In the genomic region with DNA sequence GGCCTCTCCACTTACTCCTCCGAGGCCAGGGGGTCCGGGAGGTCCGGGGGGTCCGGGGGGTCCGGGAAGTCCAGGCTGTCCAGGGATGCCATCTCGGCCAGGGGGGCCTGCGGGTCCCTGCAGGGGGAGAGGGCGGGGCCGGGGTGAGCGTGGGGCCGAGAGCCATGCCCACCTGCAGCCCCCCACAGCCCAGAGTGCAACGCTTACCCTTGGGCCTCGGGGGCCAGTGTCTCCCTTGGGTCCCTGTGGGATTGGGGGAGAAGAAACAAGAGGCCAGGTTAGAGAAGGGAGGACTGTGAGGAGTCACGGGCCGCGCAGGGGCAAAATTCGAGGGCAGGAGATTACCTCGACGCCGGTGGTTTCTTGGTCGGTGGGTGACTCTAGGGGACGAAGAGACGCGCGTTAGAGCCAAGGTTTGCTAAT, we compare ENCODE assay signal across 9 cellular contexts. TPM values are rescaled to one million over a fixed set of nuclear protein-coding genes. Genes with fewer than 3 reads are reported as not detected.
A peak's percentile ranks its signal among the peaks of the same experiment; 100 is the strongest.
DNase-seq lines count a peak whose midpoint lies in the region; ATAC-seq and TF ChIP-seq lines count a peak whose summit lies in the region.
"Had no signal": no experiment of that assay in that cellular context is flagged by ENCODE, and none has a peak within 500 bp of the region (broad histone marks: within the 10 kb centered on the region; RNA-seq: fewer than 3 reads in every experiment).

No MANE protein-coding gene starts in this region.

- peaks cover 23% of the 10 kb centered on the region for H3K4me1 Mint-ChIP-seq in stimulated activated naive CD8-positive, alpha-beta T cell treated with anti-CD3 and anti-CD28 coated beads, Interleukin-15, Interleukin-2, amounts not matched to agents 100 ng/mL and 50 ng/mL, for 24 hours (ENCODE audit: low read depth)
- H3K4me1 Mint-ChIP-seq in stimulated activated naive CD8-positive, alpha-beta T cell treated with anti-CD3 and anti-CD28 coated beads, Interleukin-15, amount 100 ng/mL, for 72 hours, result peaks cover 34% of the 10 kb centered on the region
- H3K4me1 Mint-ChIP-seq in naive thymus-derived CD4-positive, alpha-beta T cell, result peaks cover 6 to 27% (median 25%) of the 10 kb centered on the region in 7 donors

- H3K9me3 ChIP-seq in naive thymus-derived CD4-positive, alpha-beta T cell (ENCODE audit: control insufficient read depth in 2 of 3, low read length in 3 of 3), result no peaks in the 10 kb centered on the region

- intact Hi-C loops in naive thymus-derived CD4-positive, alpha-beta T cell (cut with micrococcal nuclease), result loop anchor here in 1 of 2 donors (2.0 kb wide), 2 partner anchors 58 to 84 kb away; no protein-coding TSS in a partner anchor
- intact Hi-C loops in dorsolateral prefrontal cortex (cut with DNase I), result loop anchor here in 1 of 2 donors (5.0 kb wide), 1 partner anchor 283 kb away; no protein-coding TSS in a partner anchor

- ATAC-seq in stimulated activated naive CD8-positive, alpha-beta T cell treated with anti-CD3 and anti-CD28 coated beads, Interleukin-15, amount 100 ng/mL, for 72 hours, result no peak
- ATAC-seq in naive thymus-derived CD4-positive, alpha-beta T cell, result no peak
- ATAC-seq in HG02588 (IDR thresholded peaks at IDR 0.05; ENCODE audit: unreplicated experiment) (no peak), HG03025 (IDR thresholded peaks at IDR 0.05; ENCODE audit: low FRiP score, unreplicated experiment) (no peak)

- no peak overlapping the region for H3K27ac Mint-ChIP-seq in stimulated activated naive CD8-positive, alpha-beta T cell treated with anti-CD3 and anti-CD28 coated beads, Interleukin-15, Interleukin-2, amounts not matched to agents 100 ng/mL and 50 ng/mL, for 24 hours
- no peak overlapping the region for H3K27ac Mint-ChIP-seq in stimulated activated naive CD8-positive, alpha-beta T cell treated with anti-CD3 and anti-CD28 coated beads, Interleukin-15, amount 100 ng/mL, for 72 hours
- peak overlapping the region in 5 of 9 donors; percentile 0 to 91 (median 85) for H3K27ac Mint-ChIP-seq in naive thymus-derived CD4-positive, alpha-beta T cell

- no peak for TF ChIP-seq CTCF in dorsolateral prefrontal cortex (IDR thresholded peaks at IDR 0.05 in 54 of 56, conservative IDR thresholded peaks at IDR 0.05 in 2 of 56; ENCODE audit: low read depth in 1 of 56, partially characterized antibody in 56 of 56)

- CTCF ChIA-PET in naive thymus-derived CD4-positive, alpha-beta T cell (lab: Charles Lee), result interaction anchor here (1.2 to 3.9 kb wide), 6 partner anchors 14 to 97 kb away, joined by 3 to 60 read pairs (median 33); a partner anchor contains a TSS

- H3K9me3 Mint-ChIP-seq in stimulated activated naive CD8-positive, alpha-beta T cell treated with anti-CD3 and anti-CD28 coated beads, Interleukin-15, Interleukin-2, amounts not matched to agents 100 ng/mL and 50 ng/mL, for 24 hours, result no peaks in the 10 kb centered on the region
- H3K9me3 Mint-ChIP-seq in stimulated activated naive CD8-positive, alpha-beta T cell treated with anti-CD3 and anti-CD28 coated beads, Interleukin-15, amount 100 ng/mL, for 72 hours, result no peaks in the 10 kb centered on the region
- peaks cover 0 to 5% (median 0%) of the 10 kb centered on the region in 11 donors for H3K9me3 Mint-ChIP-seq in naive thymus-derived CD4-positive, alpha-beta T cell

- DNase-seq in stimulated activated naive CD8-positive, alpha-beta T cell treated with anti-CD3 and anti-CD28 coated beads, Interleukin-15, amount 100 ng/mL, for 72 hours, result no peak
- no peak for DNase-seq in epithelial cell of prostate (ENCODE audit: low read depth, low spot score)
- DNase-seq in naive thymus-derived CD4-positive, alpha-beta T cell, result no peak
- no peak for DNase-seq in SKM-1 treated with dmso at 0.1 percent for 144 hours (lab: John Stamatoyannopoulos, UW; ENCODE audit: unreplicated experiment)
- no peak for DNase-seq in dorsolateral prefrontal cortex

- no peaks in the 10 kb centered on the region for H3K36me3 Mint-ChIP-seq in stimulated activated naive CD8-positive, alpha-beta T cell treated with anti-CD3 and anti-CD28 coated beads, Interleukin-15, Interleukin-2, amounts not matched to agents 100 ng/mL and 50 ng/mL, for 24 hours (ENCODE audit: low read depth)
- no peaks in the 10 kb centered on the region for H3K36me3 Mint-ChIP-seq in naive thymus-derived CD4-positive, alpha-beta T cell

- peak overlapping the region; percentile 41 for H3K4me3 Mint-ChIP-seq in stimulated activated naive CD8-positive, alpha-beta T cell treated with anti-CD3 and anti-CD28 coated beads, Interleukin-15, Interleukin-2, amounts not matched to agents 100 ng/mL and 50 ng/mL, for 24 hours
- H3K4me3 Mint-ChIP-seq in stimulated activated naive CD8-positive, alpha-beta T cell treated with anti-CD3 and anti-CD28 coated beads, Interleukin-15, amount 100 ng/mL, for 72 hours, result peak overlapping the region in 1 of 2 donors; percentile 56
- peak overlapping the region in 6 of 10 donors; percentile 2 to 74 (median 40) for H3K4me3 Mint-ChIP-seq in naive thymus-derived CD4-positive, alpha-beta T cell

- no peaks in the 10 kb centered on the region for H3K36me3 ChIP-seq in naive thymus-derived CD4-positive, alpha-beta T cell (ENCODE audit: control insufficient read depth in 2 of 3, insufficient read depth in 3 of 3, low read length in 3 of 3)

- peaks cover 38% of the 10 kb centered on the region for H3K27me3 Mint-ChIP-seq in stimulated activated naive CD8-positive, alpha-beta T cell treated with anti-CD3 and anti-CD28 coated beads, Interleukin-15, Interleukin-2, amounts not matched to agents 100 ng/mL and 50 ng/mL, for 24 hours
- peaks cover 59% of the 10 kb centered on the region for H3K27me3 Mint-ChIP-seq in stimulated activated naive CD8-positive, alpha-beta T cell treated with anti-CD3 and anti-CD28 coated beads, Interleukin-15, amount 100 ng/mL, for 72 hours
- peaks cover 33 to 62% (median 37%) of the 10 kb centered on the region in 5 donors for H3K27me3 Mint-ChIP-seq in naive thymus-derived CD4-positive, alpha-beta T cell

- no peak overlapping the region for H3K4me3 ChIP-seq in naive thymus-derived CD4-positive, alpha-beta T cell (ENCODE audit: low read length)
- peak overlapping the region in 11 of 59 donors; percentile 24 to 67 (median 61) for H3K4me3 ChIP-seq in dorsolateral prefrontal cortex

- peaks cover 12% of the 10 kb centered on the region in 2 donors for H3K4me1 ChIP-seq in naive thymus-derived CD4-positive, alpha-beta T cell (ENCODE audit: control insufficient read depth in 2 of 2, insufficient read depth in 2 of 2, low read length in 2 of 2)

- H3K27me3 ChIP-seq in naive thymus-derived CD4-positive, alpha-beta T cell (ENCODE audit: control insufficient read depth in 2 of 2, insufficient read depth in 2 of 2, low read length in 2 of 2), result peaks cover 5 to 13% of the 10 kb centered on the region in 2 donors
- H3K27me3 ChIP-seq in dorsolateral prefrontal cortex, result peaks cover 0 to 48% (median 26%) of the 10 kb centered on the region in 45 donors

- peak overlapping the region; percentile 91 for H3K27ac ChIP-seq in epithelial cell of prostate
- no peak overlapping the region for H3K27ac ChIP-seq in naive thymus-derived CD4-positive, alpha-beta T cell (ENCODE audit: low read depth, low read length)
- H3K27ac ChIP-seq in dorsolateral prefrontal cortex, result peak overlapping the region in 3 of 59 donors; percentile 33 to 82 (median 74)

- POLR2A ChIA-PET in naive thymus-derived CD4-positive, alpha-beta T cell (lab: Charles Lee), result no interaction called here

RNA-seq across cellular contexts. Expression of a gene that starts 2.2 kb away (rescaled TPM):
- total RNA-seq in naive thymus-derived CD4-positive, alpha-beta T cell, result 10 to 100 TPM in 1 of 5 experiments, 1 to 10 TPM in 3, under 1 TPM in 1; 0.36 to 12.6 (median 1.2) TPM
- polyA plus RNA-seq in naive thymus-derived CD4-positive, alpha-beta T cell, result not detected
- total RNA-seq in dorsolateral prefrontal cortex, result 10 to 100 TPM in 16 of 120 experiments, 1 to 10 TPM in 95, under 1 TPM in 9; 0.25 to 23.1 (median 3.3) TPM

RNA-seq across cellular contexts. Expression of a gene that starts 33.4 kb away (rescaled TPM):
- total RNA-seq in naive thymus-derived CD4-positive, alpha-beta T cell, result under 1 TPM in 1 of 5 experiments, not detected in 4; 0.69 TPM
- not detected for polyA plus RNA-seq in naive thymus-derived CD4-positive, alpha-beta T cell
- total RNA-seq in dorsolateral prefrontal cortex, result 1 to 10 TPM in 57 of 120 experiments, under 1 TPM in 26, not detected in 37; 0.37 to 7.6 (median 1.3) TPM
- total RNA-seq: T-helper 2 cell treated with Interferon-gamma antibody and Interleukin-4, amounts not matched to agents 100 ng/mL and 5 ng/mL, for 36 hours had no signal

RNA-seq across cellular contexts. Expression of a gene that starts 48.7 kb away (rescaled TPM):
- total RNA-seq in naive thymus-derived CD4-positive, alpha-beta T cell, result 100 to 1,000 TPM in 2 of 5 experiments, 10 to 100 TPM in 3; 63.1 to 142 (median 69.1) TPM
- under 1 TPM; 0.63 to 0.72 TPM for polyA plus RNA-seq in naive thymus-derived CD4-positive, alpha-beta T cell
- total RNA-seq in dorsolateral prefrontal cortex, result 100 to 1,000 TPM in 118 of 120 experiments, 10 to 100 TPM in 2; 74.6 to 225 (median 160) TPM

Comparison
In these comparisons a context has a peak if more than half of its experiments do, and no peak if none do; other contexts are left out.
1. H3K27ac Mint-ChIP-seq: peak in naive thymus-derived CD4-positive, alpha-beta T cell (5 of 9); none in stimulated activated naive CD8-positive, alpha-beta T cell treated with anti-CD3 and anti-CD28 coated beads, Interleukin-15, Interleukin-2, amounts not matched to agents 100 ng/mL and 50 ng/mL, for 24 hours (single experiment) and stimulated activated naive CD8-positive, alpha-beta T cell treated with anti-CD3 and anti-CD28 coated beads, Interleukin-15, amount 100 ng/mL, for 72 hours (0 of 2).